Comparison of ENCODE assay signal across 9 cellular contexts in genomic region chr2:74551942-74552913, GRCh38. TPM values are rescaled to one million over a fixed set of nuclear protein-coding genes. Genes with fewer than 3 reads are reported as not detected.
A peak's percentile ranks its signal among the peaks of the same experiment; 100 is the strongest.
DNase-seq lines count a peak whose midpoint lies in the region; ATAC-seq and TF ChIP-seq lines count a peak whose summit lies in the region.
"Had no signal": no experiment of that assay in that cellular context is flagged by ENCODE, and none has a peak within 500 bp of the region (broad histone marks: within the 10 kb centered on the region; RNA-seq: fewer than 3 reads in every experiment).

No MANE protein-coding gene starts in this region.

- no peaks in the 10 kb centered on the region for H4K20me1 ChIP-seq in HCT116 (ENCODE audit: insufficient read depth)

- no peak for DNase-seq in activated CD4-positive, alpha-beta memory T cell treated with anti-CD3 and anti-CD28 coated beads, Interleukin-2, amount 10 ng/mL, durations not matched to agents 7 days and 5 days
- no peak for DNase-seq in activated CD4-positive, alpha-beta memory T cell treated with anti-CD3 and anti-CD28 coated beads for 36 hours
- no peak for DNase-seq in HCT116 (ENCODE audit: low read depth, low spot score)
- peak; percentile 23 for DNase-seq in retina
- DNase-seq in caudate nucleus (lab: John Stamatoyannopoulos, UW) = no peak
- DNase-seq in GM03348 (ENCODE audit: low spot score) = no peak
- no peak for DNase-seq in HuH-7.5 (ENCODE audit: low spot score)

- peak overlapping the region; percentile 20 for H3K4me3 Mint-ChIP-seq in activated CD4-positive, alpha-beta memory T cell treated with anti-CD3 and anti-CD28 coated beads, Interleukin-2, amount 10 ng/mL, durations not matched to agents 7 days and 5 days
- no peak overlapping the region for H3K4me3 Mint-ChIP-seq in activated CD4-positive, alpha-beta memory T cell treated with anti-CD3 and anti-CD28 coated beads for 36 hours
- H3K4me3 Mint-ChIP-seq in dendritic cell treated with granulocyte-macrophage colony-stimulating factor and Interleukin-4, amounts not matched to agents 40 ng/mL and 50 ng/mL, for 4 days = no peak overlapping the region

- H2AFZ ChIP-seq in HCT116 (ENCODE audit: low read depth, low read length, poor library complexity, severe bottlenecking) = no peak overlapping the region

- no peaks in the 10 kb centered on the region for H3K9me2 ChIP-seq in HCT116 (ENCODE audit: insufficient read depth)

- TF ChIP-seq CTCF in HCT116 (IDR thresholded peaks at IDR 0.05 in 2 of 3, conservative IDR thresholded peaks at IDR 0.05 in 1 of 3; ENCODE audit: borderline replicate concordance in 1 of 3, insufficient read depth in 1 of 3, low read depth in 2 of 3, low read length in 2 of 3) = no peak

- H3K79me2 ChIP-seq in HCT116 (ENCODE audit: insufficient read depth, low read length) = peaks cover 23% of the 10 kb centered on the region; the same call in 1 of the 2 replicates

- no peaks in the 10 kb centered on the region for H3K9me3 ChIP-seq in HCT116 (ENCODE audit: control insufficient read depth in 1 of 2, insufficient read depth in 1 of 2, low read depth in 1 of 2, low read length in 2 of 2)
- H3K9me3 ChIP-seq: breast epithelium had no signal

- no peak for TF ChIP-seq POLR2A in HCT116 (IDR thresholded peaks at IDR 0.05; ENCODE audit: borderline replicate concordance, extremely low read depth, insufficient read depth, insufficient read length)

- peaks cover 19 to 53% of the 10 kb centered on the region in 2 experiments; a peak in 3 of 4 replicates for H3K4me1 ChIP-seq in HCT116 (ENCODE audit: control insufficient read depth in 1 of 2, insufficient read depth in 2 of 2, low read length in 2 of 2)
- H3K4me1 ChIP-seq: breast epithelium had no signal

- H3K36me3 Mint-ChIP-seq in activated CD4-positive, alpha-beta memory T cell treated with anti-CD3 and anti-CD28 coated beads, Interleukin-2, amount 10 ng/mL, durations not matched to agents 7 days and 5 days (ENCODE audit: low read depth) = peaks cover 12% of the 10 kb centered on the region
- peaks cover 4% of the 10 kb centered on the region for H3K36me3 Mint-ChIP-seq in activated CD4-positive, alpha-beta memory T cell treated with anti-CD3 and anti-CD28 coated beads for 36 hours
- peaks cover 67% of the 10 kb centered on the region for H3K36me3 Mint-ChIP-seq in dendritic cell treated with granulocyte-macrophage colony-stimulating factor and Interleukin-4, amounts not matched to agents 40 ng/mL and 50 ng/mL, for 4 days (ENCODE audit: low read depth)

- no peak overlapping the region for H3K9ac ChIP-seq in HCT116 (ENCODE audit: low read length)

- CTCF ChIA-PET in activated CD4-positive, alpha-beta memory T cell treated with anti-CD3 and anti-CD28 coated beads, Interleukin-2, amount 10 ng/mL, durations not matched to agents 7 days and 5 days (lab: Charles Lee) = interaction anchor here (0.8 to 2.3 kb wide), 3 partner anchors 21 to 36 kb away, joined by 3 to 6 read pairs (median 3); no protein-coding TSS in a partner anchor
- CTCF ChIA-PET in activated CD4-positive, alpha-beta memory T cell treated with anti-CD3 and anti-CD28 coated beads for 36 hours (lab: Charles Lee) = no interaction called here
- CTCF ChIA-PET in HCT116 (lab: Charles Lee) = no interaction called here

- peaks cover 5 to 7% of the 10 kb centered on the region in 2 experiments; a peak in 3 of 4 replicates for H3K36me3 ChIP-seq in HCT116 (ENCODE audit: control insufficient read depth in 1 of 2, insufficient read depth in 2 of 2, low read length in 2 of 2)
- H3K36me3 ChIP-seq: breast epithelium had no signal

- RAD21 ChIA-PET in HCT116 (lab: Charles Lee; ENCODE audit: low non-redundant PET in 1 of 2, low total read pairs in 2 of 2, uncharacterized antibody in 2 of 2, unreplicated experiment in 2 of 2) = no interaction called here

- no peaks in the 10 kb centered on the region for H3K27me3 ChIP-seq in HCT116 (ENCODE audit: insufficient read depth, low read length)
- H3K27me3 ChIP-seq: breast epithelium had no signal

- intact Hi-C loops in activated CD4-positive, alpha-beta memory T cell treated with anti-CD3 and anti-CD28 coated beads for 36 hours (cut with micrococcal nuclease) = no loop called here
- intact Hi-C loops in HCT116 (cut with micrococcal nuclease) = no loop called here
- intact Hi-C loops in dendritic cell treated with granulocyte-macrophage colony-stimulating factor and Interleukin-4, amounts not matched to agents 40 ng/mL and 50 ng/mL, for 4 days (cut with micrococcal nuclease) = no loop called here

- no peak for TF ChIP-seq RAD21 in HCT116 (IDR thresholded peaks at IDR 0.05; ENCODE audit: low read depth)

- peaks cover 32% of the 10 kb centered on the region for H3K27me3 Mint-ChIP-seq in activated CD4-positive, alpha-beta memory T cell treated with anti-CD3 and anti-CD28 coated beads, Interleukin-2, amount 10 ng/mL, durations not matched to agents 7 days and 5 days
- H3K27me3 Mint-ChIP-seq in activated CD4-positive, alpha-beta memory T cell treated with anti-CD3 and anti-CD28 coated beads for 36 hours = peaks cover 18% of the 10 kb centered on the region
- H3K27me3 Mint-ChIP-seq in dendritic cell treated with granulocyte-macrophage colony-stimulating factor and Interleukin-4, amounts not matched to agents 40 ng/mL and 50 ng/mL, for 4 days = no peaks in the 10 kb centered on the region

- BruUV-seq in HCT116 (replicated peaks; lab: Mats Ljungman, UMichigan) = no TSS peak

- no peak overlapping the region for H3K27ac Mint-ChIP-seq in activated CD4-positive, alpha-beta memory T cell treated with anti-CD3 and anti-CD28 coated beads, Interleukin-2, amount 10 ng/mL, durations not matched to agents 7 days and 5 days
- H3K27ac Mint-ChIP-seq in activated CD4-positive, alpha-beta memory T cell treated with anti-CD3 and anti-CD28 coated beads for 36 hours = no peak overlapping the region
- H3K27ac Mint-ChIP-seq in dendritic cell treated with granulocyte-macrophage colony-stimulating factor and Interleukin-4, amounts not matched to agents 40 ng/mL and 50 ng/mL, for 4 days = peak overlapping the region; percentile 95

- POLR2A ChIA-PET in activated CD4-positive, alpha-beta memory T cell treated with anti-CD3 and anti-CD28 coated beads, Interleukin-2, amount 10 ng/mL, durations not matched to agents 7 days and 5 days (lab: Charles Lee) = interaction anchor here (1.3 to 4.5 kb wide), 3 partner anchors 22 to 80 kb away, joined by 3 to 27 read pairs (median 4); partner anchors contain the start of genes AUP1, HTRA2 and MRPL53
- POLR2A ChIA-PET in activated CD4-positive, alpha-beta memory T cell treated with anti-CD3 and anti-CD28 coated beads for 36 hours (lab: Charles Lee) = interaction anchor here (1.8 kb wide), 1 partner anchor 15 kb away, joined by 5 read pairs; no protein-coding TSS in a partner anchor
- POLR2A ChIA-PET in HCT116 (lab: Charles Lee) = no interaction called here

- H3K4me2 ChIP-seq in HCT116 (ENCODE audit: low read length) = no peak overlapping the region

- peaks cover 26% of the 10 kb centered on the region for H3K4me1 Mint-ChIP-seq in activated CD4-positive, alpha-beta memory T cell treated with anti-CD3 and anti-CD28 coated beads, Interleukin-2, amount 10 ng/mL, durations not matched to agents 7 days and 5 days
- peaks cover 14% of the 10 kb centered on the region for H3K4me1 Mint-ChIP-seq in activated CD4-positive, alpha-beta memory T cell treated with anti-CD3 and anti-CD28 coated beads for 36 hours (ENCODE audit: low read depth)
- H3K4me1 Mint-ChIP-seq in dendritic cell treated with granulocyte-macrophage colony-stimulating factor and Interleukin-4, amounts not matched to agents 40 ng/mL and 50 ng/mL, for 4 days (ENCODE audit: low read depth) = peaks cover 67% of the 10 kb centered on the region

- H3K4me3 ChIP-seq in HCT116 (replicated peaks in 1 of 2; ENCODE audit: low read depth in 1 of 2, low read length in 2 of 2) = no peak overlapping the region

- H3K27ac ChIP-seq in HCT116 (ENCODE audit: low read depth, low read length) (peak overlapping the region; percentile 10; the same call in 1 of the 2 replicates), caudate nucleus (ENCODE audit: low read depth, low read length) (no peak overlapping the region)

- no peaks in the 10 kb centered on the region for H3K9me3 Mint-ChIP-seq in activated CD4-positive, alpha-beta memory T cell treated with anti-CD3 and anti-CD28 coated beads, Interleukin-2, amount 10 ng/mL, durations not matched to agents 7 days and 5 days
- no peaks in the 10 kb centered on the region for H3K9me3 Mint-ChIP-seq in activated CD4-positive, alpha-beta memory T cell treated with anti-CD3 and anti-CD28 coated beads for 36 hours
- no peaks in the 10 kb centered on the region for H3K9me3 Mint-ChIP-seq in dendritic cell treated with granulocyte-macrophage colony-stimulating factor and Interleukin-4, amounts not matched to agents 40 ng/mL and 50 ng/mL, for 4 days

- no peak for ATAC-seq in HCT116

RNA-seq across cellular contexts. Expression of gene LOXL3, which starts 1.5 kb away (rescaled TPM):
- total RNA-seq in activated CD4-positive, alpha-beta memory T cell treated with anti-CD3 and anti-CD28 coated beads, Interleukin-2, amount 10 ng/mL, durations not matched to agents 7 days and 5 days = under 1 TPM; 0.60 to 0.70 TPM
- 1 to 10 TPM in 1 of 2 experiments, under 1 TPM in 1; 0.90 to 1.1 TPM for total RNA-seq in activated CD4-positive, alpha-beta memory T cell treated with anti-CD3 and anti-CD28 coated beads for 36 hours
- 4.1 TPM for total RNA-seq in HCT116 (2021; ENCODE audit: unreplicated experiment)
- 2.3 TPM in 2 replicates for polyA plus RNA-seq in HCT116 (2012)

RNA-seq across cellular contexts. Expression of gene DOK1, which starts 2.3 kb away (rescaled TPM):
- 10 to 100 TPM; 45.2 to 46.8 TPM for total RNA-seq in activated CD4-positive, alpha-beta memory T cell treated with anti-CD3 and anti-CD28 coated beads, Interleukin-2, amount 10 ng/mL, durations not matched to agents 7 days and 5 days
- total RNA-seq in activated CD4-positive, alpha-beta memory T cell treated with anti-CD3 and anti-CD28 coated beads for 36 hours = 10 to 100 TPM; 23.1 to 24.5 TPM
- total RNA-seq in HCT116 (2021; ENCODE audit: unreplicated experiment) = 18.8 TPM
- 15.6 and 18.2 TPM in 2 replicates for polyA plus RNA-seq in HCT116 (2012)

RNA-seq across cellular contexts. Expression of gene HTRA2, which starts 22.5 kb away (rescaled TPM):
- 10 to 100 TPM; 49.2 to 51.1 TPM for total RNA-seq in activated CD4-positive, alpha-beta memory T cell treated with anti-CD3 and anti-CD28 coated beads, Interleukin-2, amount 10 ng/mL, durations not matched to agents 7 days and 5 days
- 10 to 100 TPM; 70.6 to 72.3 TPM for total RNA-seq in activated CD4-positive, alpha-beta memory T cell treated with anti-CD3 and anti-CD28 coated beads for 36 hours
- 36.2 TPM for total RNA-seq in HCT116 (2021; ENCODE audit: unreplicated experiment)
- polyA plus RNA-seq in HCT116 (2012) = 29.0 and 33.4 TPM in 2 replicates

RNA-seq across cellular contexts. Expression of gene AUP1, which starts 22.7 kb away (rescaled TPM):
- 100 to 1,000 TPM; 118 to 119 TPM for total RNA-seq in activated CD4-positive, alpha-beta memory T cell treated with anti-CD3 and anti-CD28 coated beads, Interleukin-2, amount 10 ng/mL, durations not matched to agents 7 days and 5 days
- 10 to 100 TPM; 92.1 to 98.0 TPM for total RNA-seq in activated CD4-positive, alpha-beta memory T cell treated with anti-CD3 and anti-CD28 coated beads for 36 hours
- total RNA-seq in HCT116 (2021; ENCODE audit: unreplicated experiment) = 116 TPM
- 115 and 127 TPM in 2 replicates for polyA plus RNA-seq in HCT116 (2012)

RNA-seq across cellular contexts. Expression of gene DQX1, which starts 26.2 kb away (rescaled TPM):
- under 1 TPM; 0.33 to 0.45 TPM for total RNA-seq in activated CD4-positive, alpha-beta memory T cell treated with anti-CD3 and anti-CD28 coated beads, Interleukin-2, amount 10 ng/mL, durations not matched to agents 7 days and 5 days
- under 1 TPM; 0.33 to 0.56 TPM for total RNA-seq in activated CD4-positive, alpha-beta memory T cell treated with anti-CD3 and anti-CD28 coated beads for 36 hours
- total RNA-seq in HCT116 (2021; ENCODE audit: unreplicated experiment) = 0.98 TPM
- polyA plus RNA-seq in HCT116 (2012) = 0.48 and 0.50 TPM in 2 replicates
